20 cellular contexts compared by ENCODE assay signal in the genomic region with DNA sequence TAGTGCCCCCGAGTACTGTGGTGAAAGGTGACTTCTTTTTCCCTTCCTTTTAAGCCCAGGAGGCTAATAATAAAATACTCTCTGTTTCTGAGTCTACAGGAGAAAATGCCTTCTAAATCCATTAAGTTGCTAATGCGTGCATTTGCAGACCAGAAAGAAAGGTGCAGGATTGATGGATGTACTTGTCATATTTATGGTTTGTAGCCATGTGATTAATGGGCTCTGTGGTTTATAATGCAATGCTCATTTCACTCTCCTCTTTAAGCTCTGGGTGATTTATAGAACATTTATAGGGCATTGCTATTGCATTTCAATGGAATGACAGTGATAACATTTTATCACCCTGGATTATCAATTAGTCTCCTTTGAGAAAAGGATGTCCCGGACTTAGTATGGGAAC.
"Had no signal": no experiment of that assay in that cellular context is flagged by ENCODE, and none has a peak within 500 bp of the region (broad histone marks: within the 10 kb centered on the region; RNA-seq: fewer than 3 reads in every experiment).

No MANE protein-coding gene starts in this region.

- H3K9me3 ChIP-seq: esophagus squamous epithelium, gastrocnemius medialis, transverse colon, uterus had no signal

- H3K4me3 ChIP-seq: coronary artery, esophagus squamous epithelium, gastrocnemius medialis, transverse colon, uterus had no signal

- H3K27ac ChIP-seq: coronary artery, esophagus squamous epithelium, gastrocnemius medialis, transverse colon, uterus had no signal

- H3K36me3 ChIP-seq: esophagus squamous epithelium, gastrocnemius medialis, transverse colon, uterus had no signal

- DNase-seq: activated CD4-positive, alpha-beta T cell treated with anti-CD3 and anti-CD28 coated beads for 4 hours; activated CD4-positive, alpha-beta T cell treated with anti-CD3 and anti-CD28 coated beads, Interleukin-2, amount 50 U/mL, for 48 hours; activated CD4-positive, CD25-positive, alpha-beta regulatory T cell; activated CD8-positive, alpha-beta memory T cell treated with anti-CD3 and anti-CD28 coated beads, Interleukin-2, amount 50 U/mL, for 48 hours; activated naive CD4-positive, alpha-beta T cell treated with Interleukin-2 at 50 U/mL for 16 hours; activated naive CD8-positive, alpha-beta T cell treated with anti-CD3 and anti-CD28 coated beads for 36 hours; activated T-cell treated with anti-CD3 and anti-CD28 coated beads, Interleukin-2, amount 50 U/mL, for 4 hours; amniotic stem cell; esophagus squamous epithelium; gastrocnemius medialis; hypothalamus; left ventricle myocardium superior; mammary epithelial cell; naive thymus-derived CD8-positive, alpha-beta T cell; small intestine; stimulated activated CD8-positive, alpha-beta memory T cell treated with anti-CD3 and anti-CD28 coated beads, Interleukin-4, amount 100 ng/mL, for 48 hours; stimulated activated naive B cell treated with anti-CD40 and anti-IgM and Interleukin-4, amounts not matched to agents 10 μg/mL and 1 μg/mL and 100 μg/mL, for 72 hours; transverse colon; uterus had no signal

- H3K27me3 ChIP-seq: uterus had no signal
